10 cellular contexts compared by ENCODE assay signal in genomic region chr19:38425810-38426466, GRCh38. TPM values are rescaled to one million over a fixed set of nuclear protein-coding genes. Genes with fewer than 3 reads are reported as not detected.
DNase-seq lines count a peak whose midpoint lies in the region; ATAC-seq and TF ChIP-seq lines count a peak whose summit lies in the region.
"Had no signal": no experiment of that assay in that cellular context is flagged by ENCODE, and none has a peak within 500 bp of the region (broad histone marks: within the 10 kb centered on the region; RNA-seq: fewer than 3 reads in every experiment).

Gene RASGRP4, minus strand, starts transcription at chr19:38426219. Its CDS starts 128 bp downstream, at chr19:38426091.

- peaks cover 0 to 50% (median 3%) of the 10 kb centered on the region in 4 donors for H3K27me3 ChIP-seq in esophagus muscularis mucosa

- no peaks in the 10 kb centered on the region for H3K36me3 Mint-ChIP-seq in T-cell

- peak within 1 kb of the TSS; percentile 26 to 68 (median 40) for H3K4me3 Mint-ChIP-seq in T-cell

- no peaks in the 10 kb centered on the region for H3K9me3 Mint-ChIP-seq in T-cell

- no peaks in the 10 kb centered on the region for H3K9me3 ChIP-seq in esophagus muscularis mucosa

- H3K4me3 ChIP-seq in GM12865 (ENCODE audit: low read depth, low read length), result no peak within 1 kb of the TSS
- peak within 1 kb of the TSS; percentile 28 to 37 (median 34) for H3K4me3 ChIP-seq in esophagus muscularis mucosa
- peak within 1 kb of the TSS in 4 of 7 experiments; percentile 11 to 35 (median 26) for H3K4me3 ChIP-seq in skin epidermis

- no peak for TF ChIP-seq POLR2A in esophagus muscularis mucosa (IDR thresholded peaks at IDR 0.05; ENCODE audit: low read depth)

- H3K4me1 Mint-ChIP-seq in T-cell, result peaks cover 18 to 24% (median 23%) of the 10 kb centered on the region in 3 donors

- no peak for TF ChIP-seq EP300 in esophagus muscularis mucosa (IDR thresholded peaks at IDR 0.05)

- H3K36me3 ChIP-seq in esophagus muscularis mucosa, result no peaks in the 10 kb centered on the region

- WGBS in esophagus muscularis mucosa, result 24% methylated on average over 19 of the region's 20 CpGs

- peaks cover 8 to 18% of the 10 kb centered on the region in 2 donors for H3K27me3 Mint-ChIP-seq in T-cell

- POLR2A ChIA-PET in T-cell (lab: Charles Lee), result no interaction called here

- intact Hi-C loops in esophagus muscularis mucosa (cut with DNase I), result no loop called here

- CTCF ChIA-PET in T-cell (lab: Charles Lee), result interaction anchor here in 1 of 2 donors (0.5 kb wide), 1 partner anchor 520 kb away, joined by 3 read pairs; the partner anchor contains the start of gene WDR87

- H3K27ac ChIP-seq in esophagus muscularis mucosa (replicated peaks in 1 of 4), result no peak within 1 kb of the TSS
- peak within 1 kb of the TSS in 17 of 21 experiments; percentile 4 to 88 (median 54) for H3K27ac ChIP-seq in skin epidermis

- no peak within 1 kb of the TSS for H3K27ac Mint-ChIP-seq in T-cell

- no peaks in the 10 kb centered on the region for H3K4me1 ChIP-seq in esophagus muscularis mucosa

- DNase-seq in GM12865 (ENCODE audit: low read depth) (peak; percentile 29), T-cell (peak in 29 of 34 experiments; percentile 12 to 58 (median 28)), esophagus muscularis mucosa (ENCODE audit: extremely low spot score) (no peak), islet precursor cell (no peak), NCI-H2107 treated with DMSO at 0.1 percent for 48 hours (lab: John Stamatoyannopoulos, UW; ENCODE audit: unreplicated experiment) (no peak), NCI-H1092 treated with DMSO at 0.1 percent for 48 hours (lab: John Stamatoyannopoulos, UW) (no peak), NCI-H2171 (lab: John Stamatoyannopoulos, UW) (no peak)
- DNase-seq: NCI-H2107 had no signal

- peak; percentile 40 to 78 (median 54) for ATAC-seq in T-cell (replicated peaks in 1 of 4)

- TF ChIP-seq CTCF in GM12865 (IDR thresholded peaks at IDR 0.05; ENCODE audit: insufficient read depth, low read depth, low read length, missing control alignments), result no peak
- TF ChIP-seq CTCF in esophagus muscularis mucosa (IDR thresholded peaks at IDR 0.05), result no peak

RNA-seq across cellular contexts. Expression of gene RASGRP4, which starts in this region (rescaled TPM):
- total RNA-seq in T-cell, result under 1 TPM; 0.09 to 0.70 (median 0.26) TPM
- total RNA-seq in esophagus muscularis mucosa, result 1 to 10 TPM; 3.2 to 7.8 (median 4.4) TPM
- total RNA-seq: astrocyte had no signal

Comparison
In these comparisons a context has a peak if more than half of its experiments do, and no peak if none do; other contexts are left out.
1. Peak in DNase-seq and ATAC-seq in T-cell; RNA of the gene not detected or under 1 TPM.
2. H3K27ac ChIP-seq: peak in skin epidermis (17 of 21); none in esophagus muscularis mucosa (0 of 4).